Comparison of ENCODE assay signal across 8 cellular contexts in the genomic region with DNA sequence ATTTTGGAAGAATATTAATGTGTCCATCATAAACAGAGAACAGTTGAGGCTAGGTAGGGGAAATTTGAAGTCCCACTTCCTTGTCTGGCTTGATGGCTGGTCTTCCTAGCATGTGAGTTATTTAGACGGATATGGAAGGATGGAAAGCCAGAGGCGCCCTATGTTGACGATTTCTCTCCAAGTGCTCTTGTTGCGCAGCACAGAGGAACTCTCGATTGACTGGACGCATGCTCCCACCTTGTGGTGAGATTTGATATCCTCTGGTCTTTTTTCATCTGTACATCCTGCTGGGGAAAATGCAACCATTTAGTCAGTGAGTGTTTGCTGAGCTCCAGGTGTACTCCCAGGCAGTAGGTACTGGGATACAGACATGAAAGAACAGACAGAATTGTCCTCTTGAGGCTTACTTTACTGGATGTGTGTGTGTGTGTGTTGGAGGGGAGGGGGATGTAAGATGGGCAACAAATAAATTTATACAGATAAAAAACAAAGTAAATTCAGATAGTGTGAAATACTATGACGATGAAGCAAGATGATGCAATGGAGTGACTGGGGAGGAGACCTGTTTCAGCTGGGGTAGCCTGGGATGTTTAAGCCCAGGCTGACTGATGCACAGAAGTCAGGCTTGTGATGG.
A peak's percentile ranks its signal among the peaks of the same experiment; 100 is the strongest.
DNase-seq lines count a peak whose midpoint lies in the region; ATAC-seq and TF ChIP-seq lines count a peak whose summit lies in the region.

No MANE protein-coding gene starts in this region.

- H3K4me2 ChIP-seq in MM.1S (ENCODE audit: low read depth, low read length), result no peak overlapping the region

- H3F3A ChIP-seq in MM.1S (ENCODE audit: insufficient read depth, low read length), result no peaks in the 10 kb centered on the region

- TF ChIP-seq CTCF in GM12864 (IDR thresholded peaks at IDR 0.05; ENCODE audit: low read depth, low read length, missing control alignments), result peak; percentile 38
- peak; percentile 44 for TF ChIP-seq CTCF in MM.1S (IDR thresholded peaks at IDR 0.05; ENCODE audit: low read length)
- TF ChIP-seq CTCF in RWPE1 (conservative IDR thresholded peaks at IDR 0.05; ENCODE audit: low read depth), result peak; percentile 61

- H3K27me3 ChIP-seq in MM.1S (replicated peaks; ENCODE audit: insufficient read depth, low read length), result no peaks in the 10 kb centered on the region

- in situ Hi-C loops in T47D (cut with HindIII; ENCODE audit: low pct_unique_long_range_greater_than_20kb, low sequenced_read_pairs), result no loop called here

- no peaks in the 10 kb centered on the region for H3K36me3 ChIP-seq in MM.1S (replicated peaks; ENCODE audit: insufficient read depth, low read length)

- H3K9me2 ChIP-seq in MM.1S (replicated peaks; ENCODE audit: insufficient read depth, low read length), result no peaks in the 10 kb centered on the region

- ATAC-seq in HG03135 (IDR thresholded peaks at IDR 0.05; ENCODE audit: unreplicated experiment), result no peak

- H3K79me2 ChIP-seq in MM.1S (ENCODE audit: low read length), result no peaks in the 10 kb centered on the region

- POLR2A ChIA-PET in RWPE1 (lab: Yijun Ruan, JAX; ENCODE audit: low non-redundant PET), result no interaction called here

- no peaks in the 10 kb centered on the region for H3K9me3 ChIP-seq in MM.1S (replicated peaks; ENCODE audit: insufficient read depth, low read length)

- DNase-seq in 8988T (peak; percentile 49), GM12864 (ENCODE audit: low read depth) (peak; percentile 15), MM.1S (peak; percentile 58), RWPE1 (ENCODE audit: low spot score) (peak; percentile 52), T47D (ENCODE audit: low read depth in 1 of 2, low spot score in 1 of 2) (peak; percentile 23 to 83), islet precursor cell (peak; percentile 66)
- DNase-seq in stimulated activated CD4-positive, alpha-beta T cell treated with anti-CD3 and anti-CD28 coated beads, Interleukin-4, amount 100 ng/mL, for 4 hours, result peak; percentile 9 to 15

- H3K4me3 ChIP-seq in GM12864 (ENCODE audit: low read depth, low read length) (no peak overlapping the region), MM.1S (ENCODE audit: low read length) (no peak overlapping the region)

- no peaks in the 10 kb centered on the region for H4K20me1 ChIP-seq in MM.1S (ENCODE audit: insufficient read depth, low read length)

- H3K9ac ChIP-seq in MM.1S (ENCODE audit: low read length), result no peak overlapping the region

- H2AFZ ChIP-seq in MM.1S (ENCODE audit: low read length), result no peak overlapping the region

- no peaks in the 10 kb centered on the region for H3K4me1 ChIP-seq in MM.1S (ENCODE audit: low read length)

- CTCF ChIA-PET in RWPE1 (lab: Yijun Ruan, JAX), result interaction anchor here (0.7 kb wide), 3 partner anchors 203 to 379 kb away, joined by 3 read pairs; partner anchors contain the start of gene FAHD2A

- H3K27ac ChIP-seq in MM.1S (ENCODE audit: low read length) (no peak overlapping the region), RWPE1 (no peak overlapping the region)

Comparison
In these comparisons a context has a peak if more than half of its experiments do, and no peak if none do; other contexts are left out.
1. DNase-seq: peak in every context shown above with its lines; median percentile 66 in islet precursor cell; 58 in MM.1S; 53 in T47D; 52 in RWPE1; 49 in 8988T; 15 in GM12864; 12 in stimulated activated CD4-positive, alpha-beta T cell treated with anti-CD3 and anti-CD28 coated beads, Interleukin-4, amount 100 ng/mL, for 4 hours.